7 cellular contexts compared by ENCODE assay signal in the genomic region with DNA sequence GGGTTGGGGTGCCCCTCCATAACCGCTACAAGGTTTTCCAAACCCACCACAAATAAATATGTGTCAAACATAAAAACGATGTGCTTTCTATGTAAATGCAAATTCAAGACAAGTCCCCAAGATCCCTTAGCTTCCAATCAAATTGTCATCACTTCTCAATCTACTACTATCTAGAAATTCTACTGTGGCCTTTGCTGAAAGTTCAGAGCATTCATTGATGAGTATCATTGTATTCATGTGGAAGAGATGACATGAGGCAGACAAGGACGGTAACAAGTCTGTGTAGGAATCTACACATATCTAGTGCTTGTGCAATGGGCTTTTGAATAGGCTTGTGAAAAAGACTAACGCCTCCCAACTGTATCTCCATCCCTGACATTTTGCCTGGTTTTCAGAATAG.
"Had no signal": no experiment of that assay in that cellular context is flagged by ENCODE, and none has a peak within 500 bp of the region (broad histone marks: within the 10 kb centered on the region; RNA-seq: fewer than 3 reads in every experiment).

No MANE protein-coding gene starts in this region.

- FAIRE-seq: G401.6, GM12878, GM12891, GM12892, GM18507 had no signal

- DNase-seq: GDM1, GF-D8 had no signal

- ATAC-seq: GM12878 had no signal

- H3K4me3 ChIP-seq: GM12878 had no signal
